In genomic region chr20:57126481-57127092, GRCh38 we compare ENCODE assay signal across 18 cellular contexts.
DNase-seq lines count a peak whose midpoint lies in the region; ATAC-seq, FAIRE-seq and TF ChIP-seq lines count a peak whose summit lies in the region.
"Had no signal": no experiment of that assay in that cellular context is flagged by ENCODE, and none has a peak within 500 bp of the region (broad histone marks: within the 10 kb centered on the region; RNA-seq: fewer than 3 reads in every experiment).

No MANE protein-coding gene starts in this region.

- CTCF ChIA-PET in GM12878 (lab: Yijun Ruan, JAX): no interaction called here

- H3K27me3 ChIP-seq in GM12878 (replicated peaks in 1 of 2; ENCODE audit: control insufficient read depth in 2 of 2, insufficient read depth in 2 of 2, low read length in 1 of 2): no peaks in the 10 kb centered on the region; a peak in 1 of 4 replicates
- H3K27me3 ChIP-seq in neuronal stem cell (ENCODE audit: control insufficient read depth in 3 of 3, insufficient read depth in 3 of 3, low read depth in 1 of 3, low read length in 3 of 3): peaks cover 0 to 15% (median 0%) of the 10 kb centered on the region in 3 experiments

- H2AK5ac ChIP-seq in neuronal stem cell (ENCODE audit: low read depth, low read length): no peak overlapping the region

- H3K4me1 ChIP-seq in GM12878 (ENCODE audit: control insufficient read depth, insufficient read depth, low read length) (no peaks in the 10 kb centered on the region; the same call in none of the 2 replicates), neuronal stem cell (ENCODE audit: control insufficient read depth in 2 of 2, insufficient read depth in 1 of 2, low read depth in 1 of 2, low read length in 2 of 2) (peaks cover 0 to 17% of the 10 kb centered on the region in 2 donors)
- H3K4me1 ChIP-seq: HAP-1 had no signal

- TF ChIP-seq EP300 in GM12878 (IDR thresholded peaks at IDR 0.05; ENCODE audit: borderline replicate concordance in 1 of 2, control insufficient read depth in 1 of 2, low read depth in 2 of 2, low read length in 2 of 2): no peak

- H4K8ac ChIP-seq in neuronal stem cell (ENCODE audit: low read depth, low read length): no peak overlapping the region

- no peaks in the 10 kb centered on the region for H3K9me3 ChIP-seq in GM12878 (replicated peaks; ENCODE audit: control insufficient read depth, insufficient read depth, low read length)
- no peaks in the 10 kb centered on the region for H3K9me3 ChIP-seq in neuronal stem cell (replicated peaks in 1 of 2; ENCODE audit: control insufficient read depth in 2 of 2, insufficient read depth in 1 of 2, low read depth in 1 of 2, low read length in 2 of 2)
- H3K9me3 ChIP-seq: HAP-1 had no signal

- POLR2A ChIA-PET in GM12878 (lab: Charles Lee): no interaction called here

- H2BK12ac ChIP-seq in neuronal stem cell (ENCODE audit: low read length): no peak overlapping the region

- no peak overlapping the region for H2BK5ac ChIP-seq in neuronal stem cell (ENCODE audit: low read length)

- no peak overlapping the region for H3K4me2 ChIP-seq in GM12878 (ENCODE audit: control insufficient read depth, insufficient read depth)
- no peak overlapping the region for H3K4me2 ChIP-seq in neuronal stem cell (ENCODE audit: insufficient read depth, low read length, poor library complexity, severe bottlenecking)
- H3K4me2 ChIP-seq: PC-9 had no signal

- RAD21 ChIA-PET in GM12878 (lab: Charles Lee; ENCODE audit: unreplicated experiment): no interaction called here

- FAIRE-seq in GM12878 (lab: Jason Lieb, UNC): no peak
- FAIRE-seq: K562 had no signal

- H3K18ac ChIP-seq in neuronal stem cell (ENCODE audit: low read length): no peak overlapping the region

- in situ Hi-C loops in GM12878 (cut with MboI): no loop called here

- H3K27ac ChIP-seq in GM12878 (ENCODE audit: control insufficient read depth, insufficient read depth) (no peak overlapping the region), neuronal stem cell (replicated peaks; ENCODE audit: low read length) (no peak overlapping the region)
- H3K27ac ChIP-seq: PC-9 had no signal

- no peak overlapping the region for H2BK120ac ChIP-seq in neuronal stem cell (ENCODE audit: low read depth, low read length)

- no peak for TF ChIP-seq CTCF in GM12878 (IDR thresholded peaks at IDR 0.05 in 2 of 3, conservative IDR thresholded peaks at IDR 0.05 in 1 of 3; ENCODE audit: control insufficient read depth in 2 of 3, extremely low read depth in 1 of 3, insufficient read depth in 1 of 3, low read depth in 3 of 3, low read length in 3 of 3)

- H3K4me3 ChIP-seq in GM12878 (no peak overlapping the region), neuronal stem cell (ENCODE audit: low read length in 2 of 2) (no peak overlapping the region)
- H3K4me3 ChIP-seq: HAP-1, K562, PC-9 had no signal

- WGBS in GM12878 (ENCODE audit: insufficient coverage, insufficient replicate concordance, low lambda C conversion rate, missing lambda C conversion rate): 27% methylated on average over 17 of the region's 17 CpGs
- no CpG with 5 or more reads among the region's 17 CpGs for WGBS in neuronal stem cell (ENCODE audit: extremely low coverage in 2 of 2, insufficient read length in 2 of 2, insufficient replicate concordance in 1 of 2), 2 donors

- no peak overlapping the region for H3K14ac ChIP-seq in neuronal stem cell (ENCODE audit: low read length)

- BruUV-seq in GM12878 (replicated peaks; lab: Mats Ljungman, UMichigan): no TSS peak

- H3K23ac ChIP-seq in neuronal stem cell (ENCODE audit: low read depth, low read length, poor library complexity): peak overlapping the region; percentile 13

- no peak overlapping the region for H3K4ac ChIP-seq in neuronal stem cell (ENCODE audit: low read length)

- H3K79me2 ChIP-seq in GM12878 (ENCODE audit: control insufficient read depth, insufficient read depth, low read length): no peaks in the 10 kb centered on the region

- SMC1A ChIA-PET in GM12878 (lab: Charles Lee; ENCODE audit: uncharacterized antibody, unreplicated experiment): no interaction called here

- H4K20me1 ChIP-seq in GM12878 (ENCODE audit: control insufficient read depth, insufficient read depth): no peaks in the 10 kb centered on the region

- no peak for ATAC-seq in GM12878
- ATAC-seq in GM21717 (IDR thresholded peaks at IDR 0.05; ENCODE audit: unreplicated experiment): no peak
- ATAC-seq in HG03354 (IDR thresholded peaks at IDR 0.05; ENCODE audit: poor library complexity, severe bottlenecking, unreplicated experiment): no peak
- ATAC-seq: K562, SK-N-SH treated with all-trans-retinoic acid at 6 μM for 48 hours had no signal

- H4K91ac ChIP-seq in neuronal stem cell (ENCODE audit: low read depth, low read length, poor library complexity): no peak overlapping the region

- intact Hi-C loops in GM12878 (cut with micrococcal nuclease; ENCODE audit: unreplicated experiment): no loop called here

- no peak for TF ChIP-seq POLR2A in GM12878 (IDR thresholded peaks at IDR 0.05; ENCODE audit: low read depth, low read length)

- no peaks in the 10 kb centered on the region for H3K79me1 ChIP-seq in neuronal stem cell (ENCODE audit: low read depth, low read length)

- no peak overlapping the region for H2BK15ac ChIP-seq in neuronal stem cell (ENCODE audit: low read length)

- H3K9ac ChIP-seq in GM12878 (ENCODE audit: control insufficient read depth, insufficient read depth, low read length) (no peak overlapping the region), neuronal stem cell (ENCODE audit: low read depth, low read length, poor library complexity) (no peak overlapping the region)

- DNase-seq in Daoy (ENCODE audit: low read depth) (peak; percentile 66), HPDE6-E6E7 (ENCODE audit: extremely low spot score) (peak; percentile 52), GM12878 (ENCODE audit: low read depth, low spot score) (no peak), neuronal stem cell (ENCODE audit: low spot score) (no peak), NCI-H2081 treated with DMSO at 0.1 percent for 48 hours (lab: John Stamatoyannopoulos, UW) (no peak)
- DNase-seq: Calu3; CD4-positive, CD25-positive, alpha-beta regulatory T cell; NCI-H1048; NCI-H146; NCI-H226; NCI-H526 treated with DMSO at 0.1 percent for 48 hours; PC-9; SHP77 had no signal

- H3K36me3 ChIP-seq in GM12878 (ENCODE audit: control insufficient read depth in 2 of 2, insufficient read depth in 2 of 2, low read length in 1 of 2): no peaks in the 10 kb centered on the region
- H3K36me3 ChIP-seq in neuronal stem cell (replicated peaks in 1 of 2; ENCODE audit: control insufficient read depth in 2 of 2, insufficient read depth in 2 of 2, low read length in 2 of 2): no peaks in the 10 kb centered on the region
- H3K36me3 ChIP-seq: HAP-1 had no signal

- no peak overlapping the region for H2AFZ ChIP-seq in GM12878 (ENCODE audit: control insufficient read depth, low read depth, low read length)
- H2AFZ ChIP-seq in neuronal stem cell (ENCODE audit: low read length): no peak overlapping the region
- H2AFZ ChIP-seq: PC-9 had no signal

- no peak for TF ChIP-seq RAD21 in GM12878 (IDR thresholded peaks at IDR 0.05; ENCODE audit: insufficient read depth, low read depth, low read length)

TF ChIP-seq in GM12878, 131 proteins besides CTCF, POLR2A, EP300 and RAD21:
- TF ChIP-seq IKZF2 (IDR thresholded peaks at IDR 0.05): no peak
- TF ChIP-seq TCF12 (IDR thresholded peaks at IDR 0.05; ENCODE audit: low read depth, low read length): no peak
- TF ChIP-seq NFXL1 (IDR thresholded peaks at IDR 0.05; ENCODE audit: borderline replicate concordance): peak; percentile 15; the same call in 1 of the 2 replicates

Comparison
In these comparisons a context has a peak if more than half of its experiments do, and no peak if none do; other contexts are left out.
1. DNase-seq: peak in Daoy (single experiment) and HPDE6-E6E7 (single experiment); none in GM12878 (single experiment), neuronal stem cell (single experiment) and NCI-H2081 treated with DMSO at 0.1 percent for 48 hours (single experiment).